Comparison of ENCODE assay signal across 1 cellular context in the genomic region with DNA sequence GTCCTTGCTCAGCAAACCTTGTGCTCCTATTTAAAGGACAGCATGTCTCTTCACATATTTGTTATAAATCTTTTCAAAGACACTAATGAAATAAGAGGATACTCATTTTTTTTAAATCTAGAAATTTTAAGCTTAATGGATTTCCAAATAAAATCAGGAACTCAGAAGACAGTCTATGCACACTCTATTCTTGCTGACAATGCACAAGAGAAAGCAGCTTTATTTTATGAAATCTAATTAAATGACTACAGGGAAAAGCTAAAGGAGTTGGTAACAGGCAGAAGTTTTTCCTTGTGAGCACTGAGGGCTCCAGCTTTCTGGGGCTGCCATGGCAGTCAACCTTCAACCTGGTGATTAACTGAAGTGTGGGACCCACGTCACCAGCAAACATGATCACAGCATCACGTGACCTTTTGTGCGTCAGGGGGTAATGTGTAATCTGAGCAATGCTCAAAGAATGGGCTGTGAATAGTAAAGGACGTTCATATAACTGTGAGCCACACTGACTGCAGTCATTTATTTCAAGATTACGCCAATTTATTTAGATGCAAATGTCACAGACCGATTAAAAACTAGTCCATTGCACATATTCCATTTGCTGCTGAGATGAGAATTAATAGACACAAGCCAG.
TF ChIP-seq lines count a peak whose summit lies in the region.

No MANE protein-coding gene starts in this region.

TF ChIP-seq in HepG2, 621 proteins besides CTCF, POLR2A, EP300 and RAD21 (continued from another document):
- TF ChIP-seq USF2 (IDR thresholded peaks at IDR 0.05; ENCODE audit: low read depth, low read length) = peak; percentile 82
- no peak for TF ChIP-seq USF2 (CRISPR knock-in tag; IDR thresholded peaks at IDR 0.05; ENCODE audit: borderline replicate concordance)
- TF ChIP-seq ZNF646 (CRISPR knock-in tag; IDR thresholded peaks at IDR 0.05) = no peak
- peak; percentile 86; the same call in 1 of the 2 replicates for TF ChIP-seq RAD51 (IDR thresholded peaks at IDR 0.05; ENCODE audit: borderline replicate concordance)
- 0 out of 2 replicates have a peak, but pooled peaks have one; percentile 43 for TF ChIP-seq MAFF (IDR thresholded peaks at IDR 0.05; ENCODE audit: low read depth, low read length)
- no peak for TF ChIP-seq MLX (CRISPR knock-in tag; IDR thresholded peaks at IDR 0.05)
